In genomic region chr1:158689841-158690240, GRCh38 we compare ENCODE assay signal across 9 cellular contexts. TPM values are rescaled to one million over a fixed set of nuclear protein-coding genes. Genes with fewer than 3 reads are reported as not detected.
"Had no signal": no experiment of that assay in that cellular context is flagged by ENCODE, and none has a peak within 500 bp of the region (broad histone marks: within the 10 kb centered on the region; RNA-seq: fewer than 3 reads in every experiment).

No MANE protein-coding gene starts in this region.

- DNase-seq: GDM1, GF-D8 had no signal

- FAIRE-seq: G401.6, GM12878, GM12891, GM12892, GM18507, GM19239 had no signal

- ATAC-seq: GM12878 had no signal

- H3K4me3 ChIP-seq: GM12878 had no signal

RNA-seq across cellular contexts. Expression of gene SPTA1, which starts 3.3 kb away (rescaled TPM):
- total RNA-seq: G401 had no signal

RNA-seq across cellular contexts. Expression of gene OR6K2, which starts 10.6 kb away (rescaled TPM):
- total RNA-seq: G401, GM12878 had no signal
- polyA plus RNA-seq: GM12878 had no signal

RNA-seq across cellular contexts. Expression of gene OR6K3, which starts 30.7 kb away (rescaled TPM):
- total RNA-seq: G401, GM12878 had no signal
- polyA plus RNA-seq: GM12878 had no signal
